In the genomic region with DNA sequence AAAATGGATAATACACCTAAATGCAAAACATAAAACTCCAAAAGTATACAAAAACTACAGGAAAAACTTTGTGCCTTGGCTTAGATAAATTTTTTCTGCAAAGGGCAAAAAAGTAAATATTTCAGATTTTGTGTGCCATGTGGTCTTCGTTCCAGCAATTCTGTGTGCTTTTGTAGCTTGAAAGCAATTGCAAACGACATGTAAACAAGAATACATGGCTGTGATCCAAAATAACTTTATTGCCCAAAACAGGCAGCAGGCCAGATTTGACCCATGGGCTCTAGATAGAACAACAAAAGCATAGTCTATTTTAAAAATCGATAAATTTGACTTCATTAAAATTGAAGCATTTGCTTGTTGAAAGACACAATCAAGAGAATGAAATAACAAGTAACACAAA, we compare ENCODE assay signal across 26 cellular contexts.
"Had no signal": no experiment of that assay in that cellular context is flagged by ENCODE, and none has a peak within 500 bp of the region (broad histone marks: within the 10 kb centered on the region; RNA-seq: fewer than 3 reads in every experiment).

No MANE protein-coding gene starts in this region.

- ATAC-seq: activated CD8-positive, alpha-beta T cell treated with anti-CD3 and anti-CD28 coated beads for 36 hours; activated T-cell treated with anti-CD3 and anti-CD28 coated beads, Interleukin-2, amount 50 U/mL, for 72 hours; activated T-helper 17 cell treated with anti-CD3 and anti-CD28 coated beads, Interleukin-2, amount 50 U/mL, for 72 hours had no signal

- H3K4me3 ChIP-seq: SK-N-MC had no signal

- DNase-seq: activated CD4-positive, alpha-beta T cell treated with anti-CD3 and anti-CD28 coated beads, Interleukin-2, amount 10 ng/mL, durations not matched to agents 24 days and 14 days; activated CD4-positive, alpha-beta T cell treated with anti-CD3 and anti-CD28 coated beads, Interleukin-2, amount 50 U/mL, for 4 hours; activated CD8-positive, alpha-beta T cell treated with anti-CD3 and anti-CD28 coated beads for 36 hours; activated effector memory CD4-positive, alpha-beta T cell treated with anti-CD3 and anti-CD28 coated beads, Interleukin-2, amount 50 U/mL, for 16 hours; activated naive CD4-positive, alpha-beta T cell; activated naive CD4-positive, alpha-beta T cell treated with anti-CD3 and anti-CD28 coated beads, Interleukin-2, amount 50 U/mL, for 16 hours; activated naive CD8-positive, alpha-beta T cell treated with anti-CD3 and anti-CD28 coated beads for 36 hours; activated T-cell treated with anti-CD3 and anti-CD28 coated beads, Interleukin-2, amount 50 U/mL, for 1 hour; activated T-cell treated with anti-CD3 and anti-CD28 coated beads, Interleukin-2, amount 50 U/mL, for 72 hours; amniotic stem cell; aorta; brain microvascular endothelial cell; central memory CD4-positive, alpha-beta T cell; Kasumi-1; KG1; MM.1S; MV-4-11; NCI-H1436 treated with DMSO at 0.1 percent for 48 hours; NCI-H1694 treated with DMSO at 0.1 percent for 48 hours; NCI-H2081; NCI-H2227 treated with DMSO at 0.1 percent for 48 hours; NCI-H524 treated with DMSO at 0.1 percent for 48 hours; Right ventricle myocardium superior; T1000 had no signal
